16 cellular contexts compared by ENCODE assay signal in genomic region chr6:71392286-71392685, GRCh38.
"Had no signal": no experiment of that assay in that cellular context is flagged by ENCODE, and none has a peak within 500 bp of the region (broad histone marks: within the 10 kb centered on the region; RNA-seq: fewer than 3 reads in every experiment).

No MANE protein-coding gene starts in this region.

- ATAC-seq: left lobe of liver, right lobe of liver had no signal

- H3K4me1 ChIP-seq: prostate gland, testis had no signal

- H3K4me3 ChIP-seq: prostate gland, right lobe of liver, spleen, testis had no signal

- H3K4me3 Mint-ChIP-seq: dendritic cell treated with granulocyte-macrophage colony-stimulating factor and Interleukin-4, amounts not matched to agents 40 ng/mL and 50 ng/mL, for 4 days; stimulated activated naive CD8-positive, alpha-beta T cell treated with anti-CD3 and anti-CD28 coated beads, Interleukin-15, Interleukin-2, amounts not matched to agents 100 ng/mL and 50 ng/mL, for 24 hours had no signal

- H3K9me3 ChIP-seq: prostate gland, right lobe of liver, spleen, testis had no signal

- H3K36me3 ChIP-seq: prostate gland, right lobe of liver, spleen had no signal

- H3K27me3 ChIP-seq: right lobe of liver, spleen, testis had no signal

- H3K9me3 Mint-ChIP-seq: dendritic cell treated with granulocyte-macrophage colony-stimulating factor and Interleukin-4, amounts not matched to agents 40 ng/mL and 50 ng/mL, for 4 days; stimulated activated naive CD8-positive, alpha-beta T cell treated with anti-CD3 and anti-CD28 coated beads, Interleukin-15, Interleukin-2, amounts not matched to agents 100 ng/mL and 50 ng/mL, for 24 hours had no signal

- DNase-seq: activated CD4-positive, alpha-beta T cell treated with anti-CD3 and anti-CD28 coated beads, Interleukin-2, amount 50 U/mL, for 1 hour; activated CD4-positive, CD25-positive, alpha-beta regulatory T cell; activated CD8-positive, alpha-beta memory T cell treated with anti-CD3 and anti-CD28 coated beads for 24 hours; activated naive CD4-positive, alpha-beta T cell treated with Interleukin-2 at 50 U/mL for 16 hours; aorta; effector memory CD4-positive, alpha-beta T cell; islet precursor cell; mesendoderm; right lobe of liver; spleen; SW 1271; testis had no signal

- H3K27ac ChIP-seq: testis had no signal

- H3K27ac Mint-ChIP-seq: dendritic cell treated with granulocyte-macrophage colony-stimulating factor and Interleukin-4, amounts not matched to agents 40 ng/mL and 50 ng/mL, for 4 days; stimulated activated naive CD8-positive, alpha-beta T cell treated with anti-CD3 and anti-CD28 coated beads, Interleukin-15, Interleukin-2, amounts not matched to agents 100 ng/mL and 50 ng/mL, for 24 hours had no signal
